1 cellular context compared by ENCODE assay signal in the genomic region with DNA sequence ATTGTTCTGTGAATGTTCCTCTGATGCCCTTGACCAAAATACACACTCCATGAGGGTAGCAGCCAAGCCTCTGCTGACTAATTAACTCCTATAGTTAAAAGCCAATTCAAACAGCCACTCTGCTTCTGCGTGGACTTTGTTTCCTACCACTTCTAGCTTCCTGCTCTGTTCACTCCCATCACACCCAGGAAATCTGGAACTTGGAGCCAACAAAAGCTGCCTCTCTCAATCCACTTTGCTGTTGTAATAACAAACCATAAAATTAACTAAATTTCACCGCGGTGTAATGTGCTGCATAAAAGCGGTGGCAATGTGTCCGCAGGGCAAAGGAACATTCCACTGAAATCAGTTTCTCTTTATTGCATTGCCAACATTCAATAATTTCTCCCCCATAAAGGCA.
TF ChIP-seq lines count a peak whose summit lies in the region.

No MANE protein-coding gene starts in this region.

TF ChIP-seq in HepG2, 621 proteins besides CTCF, POLR2A, EP300 and RAD21 (continued from another document):
- TF ChIP-seq TEAD2 (CRISPR knock-in tag; IDR thresholded peaks at IDR 0.05) (no peak), ZNF512B (CRISPR knock-in tag; IDR thresholded peaks at IDR 0.05; ENCODE audit: borderline replicate concordance) (no peak), NFAT5 (CRISPR knock-in tag; IDR thresholded peaks at IDR 0.05) (no peak), KLF6 (CRISPR knock-in tag; IDR thresholded peaks at IDR 0.05) (no peak), POLR2G (IDR thresholded peaks at IDR 0.05; ENCODE audit: low read depth, low read length) (no peak), NPAS2 (CRISPR knock-in tag; IDR thresholded peaks at IDR 0.05; ENCODE audit: borderline replicate concordance) (no peak), FOXA1 (IDR thresholded peaks at IDR 0.05) (no peak), FOXA1 (CRISPR knock-in tag; IDR thresholded peaks at IDR 0.05) (no peak)
